Comparison of ENCODE assay signal across 8 cellular contexts in genomic region chr1:213989071-213989739, GRCh38. TPM values are rescaled to one million over a fixed set of nuclear protein-coding genes. Genes with fewer than 3 reads are reported as not detected.
DNase-seq lines count a peak whose midpoint lies in the region; ATAC-seq and TF ChIP-seq lines count a peak whose summit lies in the region.

No MANE protein-coding gene starts in this region.

- H3K27me3 Mint-ChIP-seq in endodermal cell (ENCODE audit: insufficient read depth) (peaks cover 86% of the 10 kb centered on the region), naive B cell (peaks cover 67 to 90% (median 77%) of the 10 kb centered on the region in 3 donors)

- H3K9ac ChIP-seq in OCI-LY1 (ENCODE audit: low read length) (peak overlapping the region; percentile 85), endodermal cell (ENCODE audit: extremely low read depth, low read length, poor library complexity, severe bottlenecking) (peak overlapping the region; percentile 28)

- H3F3A ChIP-seq in OCI-LY1 (ENCODE audit: insufficient read depth, low read length): no peaks in the 10 kb centered on the region

- H3K9me3 Mint-ChIP-seq in endodermal cell (no peaks in the 10 kb centered on the region), naive B cell (peaks cover 2 to 42% (median 21%) of the 10 kb centered on the region in 7 donors)

- peak in 1 of 2 donors; percentile 27 for ATAC-seq in naive B cell (ENCODE audit: low read depth in 2 of 2)
- no peak for ATAC-seq in GM21528 (IDR thresholded peaks at IDR 0.05; ENCODE audit: low FRiP score, unreplicated experiment)
- ATAC-seq in HG03280 (IDR thresholded peaks at IDR 0.05; ENCODE audit: unreplicated experiment): no peak

- no peaks in the 10 kb centered on the region for H3K9me2 ChIP-seq in OCI-LY1 (ENCODE audit: low read depth, low read length)

- no peak for TF ChIP-seq CTCF in OCI-LY1 (IDR thresholded peaks at IDR 0.05; ENCODE audit: low read length)
- TF ChIP-seq CTCF in endodermal cell (conservative IDR thresholded peaks at IDR 0.05): no peak

- H2AFZ ChIP-seq in OCI-LY1 (ENCODE audit: low read length): no peak overlapping the region

- WGBS in endodermal cell (ENCODE audit: insufficient coverage in 1 of 2, insufficient read length in 1 of 2), 2 experiments: 0 to 4% methylated on average over 15 to 35 of the region's 35 CpGs

- H3K4me3 Mint-ChIP-seq in endodermal cell: peak overlapping the region; percentile 78
- peak overlapping the region; percentile 5 to 91 (median 82) for H3K4me3 Mint-ChIP-seq in naive B cell

- H3K9me3 ChIP-seq in OCI-LY1 (ENCODE audit: low read length) (no peaks in the 10 kb centered on the region), endodermal cell (ENCODE audit: control insufficient read depth, low read length) (no peaks in the 10 kb centered on the region)

- peak overlapping the region; percentile 93 for H3K27ac ChIP-seq in OCI-LY1 (ENCODE audit: low read depth, low read length, poor library complexity, severe bottlenecking)
- no peak overlapping the region for H3K27ac ChIP-seq in endodermal cell (ENCODE audit: low read depth, low read length)

- H3K4me2 ChIP-seq in OCI-LY1 (ENCODE audit: low read length): peak overlapping the region; percentile 85

- H3K4me1 ChIP-seq in OCI-LY1 (ENCODE audit: insufficient read depth, low read length, severe bottlenecking) (peaks cover 41% of the 10 kb centered on the region), endodermal cell (ENCODE audit: control insufficient read depth, insufficient read depth, low read length) (peaks cover 23% of the 10 kb centered on the region)

- H3K36me3 ChIP-seq in OCI-LY1 (ENCODE audit: insufficient read depth, low read length): no peaks in the 10 kb centered on the region
- H3K36me3 ChIP-seq in endodermal cell (ENCODE audit: control insufficient read depth, insufficient read depth, low read length): no peaks in the 10 kb centered on the region

- H3K27ac Mint-ChIP-seq in endodermal cell (no peak overlapping the region), naive B cell (peak overlapping the region in 1 of 6 donors; percentile 61)

- H4K20me1 ChIP-seq in OCI-LY1 (ENCODE audit: insufficient read depth, low read length): no peaks in the 10 kb centered on the region

- H3K4me1 Mint-ChIP-seq in endodermal cell (peaks cover 36% of the 10 kb centered on the region), naive B cell (peaks cover 20 to 32% (median 24%) of the 10 kb centered on the region in 3 donors)

- H3K36me3 Mint-ChIP-seq in endodermal cell (ENCODE audit: low read depth) (no peaks in the 10 kb centered on the region), naive B cell (peaks cover 0 to 35% of the 10 kb centered on the region in 2 donors)

- DNase-seq in NOMO-1 treated with DMSO at 0.1 percent for 48 hours (lab: John Stamatoyannopoulos, UW; ENCODE audit: unreplicated experiment) (peak; percentile 43), NOMO-1 treated with dmso at 0.1 percent for 144 hours (lab: John Stamatoyannopoulos, UW; ENCODE audit: unreplicated experiment) (no peak), endodermal cell (peak; percentile 71), naive B cell (no peak)
- DNase-seq in stimulated activated CD4-positive, alpha-beta T cell treated with anti-CD3 and anti-CD28 coated beads, Interleukin-4, amount 100 ng/mL, for 24 hours: no peak

- H3K4me3 ChIP-seq in OCI-LY1 (ENCODE audit: low read depth, low read length, poor library complexity, severe bottlenecking): peak overlapping the region; percentile 72
- H3K4me3 ChIP-seq in endodermal cell (ENCODE audit: low read length): peak overlapping the region; percentile 91

- H3K79me2 ChIP-seq in OCI-LY1 (ENCODE audit: insufficient read depth, low read length): peaks cover 32% of the 10 kb centered on the region

- H3K27me3 ChIP-seq in OCI-LY1 (ENCODE audit: insufficient read depth, low read length) (no peaks in the 10 kb centered on the region; the same call in 1 of the 2 replicates), endodermal cell (ENCODE audit: control insufficient read depth, insufficient read depth, low read length, poor library complexity, severe bottlenecking) (peaks cover 70% of the 10 kb centered on the region)

RNA-seq across cellular contexts. Expression of gene PROX1, which starts 1.4 kb away (rescaled TPM):
- total RNA-seq in endodermal cell: 1 to 10 TPM; 1.5 to 3.9 TPM
- polyA plus RNA-seq in endodermal cell (2013, experiment 1 of 2): 6.0 TPM
- polyA plus RNA-seq in endodermal cell (2013, experiment 2 of 2): 4.8 TPM
- not detected for polyA plus RNA-seq in naive B cell (ENCODE audit: low read depth in 6 of 6)

Comparison
In these comparisons a context has a peak if more than half of its experiments do, and no peak if none do; other contexts are left out.
1. DNase-seq: peak in NOMO-1 treated with DMSO at 0.1 percent for 48 hours (single experiment) and endodermal cell (single experiment); none in NOMO-1 treated with dmso at 0.1 percent for 144 hours (single experiment), naive B cell (single experiment) and stimulated activated CD4-positive, alpha-beta T cell treated with anti-CD3 and anti-CD28 coated beads, Interleukin-4, amount 100 ng/mL, for 24 hours (single experiment).